In the genomic region with DNA sequence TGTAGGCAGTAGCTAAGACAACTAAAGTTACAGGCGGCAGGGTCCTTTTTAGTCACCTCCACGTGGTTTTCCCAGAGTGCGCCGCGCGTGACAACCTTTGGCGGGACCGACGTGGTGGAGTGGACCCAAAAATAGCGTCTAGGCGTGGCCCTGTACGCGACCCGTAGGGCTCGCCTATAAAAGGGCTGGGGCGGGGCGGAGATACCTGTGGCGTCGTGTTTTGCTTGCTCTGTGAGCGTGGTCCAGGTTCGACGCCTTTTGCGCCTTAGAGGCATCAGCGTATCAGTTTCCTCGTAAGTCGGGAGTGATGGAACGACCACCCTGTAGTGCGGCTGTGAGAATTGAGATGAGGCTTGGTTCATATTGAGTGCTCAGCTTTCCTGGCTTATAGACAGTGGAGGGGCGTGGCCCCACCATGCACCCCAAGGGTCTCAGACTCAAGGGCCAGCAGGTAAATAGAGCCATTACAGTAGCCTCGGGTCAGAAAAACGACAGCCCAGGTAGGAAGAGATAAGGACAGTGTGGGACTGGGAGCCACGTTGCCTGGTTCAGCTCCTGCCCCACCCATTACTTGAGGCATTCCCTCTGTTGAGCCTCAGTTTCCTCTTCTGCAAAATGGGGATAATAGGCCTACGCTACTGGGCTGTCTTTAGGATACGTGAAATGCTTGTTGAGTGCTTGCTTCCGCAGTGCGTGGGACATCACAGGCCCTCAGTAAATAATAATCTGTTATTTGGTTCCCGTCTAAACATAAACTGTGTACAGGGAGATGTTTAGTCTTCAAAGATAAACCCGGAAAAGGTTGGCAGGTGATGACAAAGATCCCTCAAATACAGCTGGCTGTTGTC, we compare ENCODE assay signal across 8 cellular contexts. TPM values are rescaled to one million over a fixed set of nuclear protein-coding genes. Genes with fewer than 3 reads are reported as not detected.
DNase-seq lines count a peak whose midpoint lies in the region; FAIRE-seq and TF ChIP-seq lines count a peak whose summit lies in the region.

No MANE protein-coding gene starts in this region.

- H3K4me1 Mint-ChIP-seq in activated CD4-positive, alpha-beta T cell treated with anti-CD3 and anti-CD28 coated beads, Interleukin-2, amount 10 ng/mL, durations not matched to agents 24 days and 14 days, result peaks cover 10% of the 10 kb centered on the region

- no peak overlapping the region; the same call in 1 of the 2 replicates for H2BK12ac ChIP-seq in H1 (ENCODE audit: low read depth, low read length)

- 45% methylated on average over 38 of the region's 38 CpGs; no CpG with 5 or more reads in 1 of the 2 experiments for WGBS in H1 (ENCODE audit: extremely low coverage in 1 of 2, insufficient coverage in 1 of 2, insufficient read length in 1 of 2, insufficient replicate concordance in 2 of 2, low coverage in 1 of 2, low lambda C conversion rate in 2 of 2, missing lambda C conversion rate in 1 of 2), 2 experiments

- no peak overlapping the region for H2AK5ac ChIP-seq in H1 (ENCODE audit: low read depth, low read length)

- H2BK20ac ChIP-seq in H1 (ENCODE audit: low read length), result no peak overlapping the region

- in situ Hi-C loops in Caki2 (cut with HindIII; ENCODE audit: low pct_unique_long_range_greater_than_20kb, low sequenced_read_pairs), result no loop called here

- H3K27ac ChIP-seq in H1 (ENCODE audit: low read depth, low read length), result peak overlapping the region; percentile 97

- H3K36me3 Mint-ChIP-seq in activated CD4-positive, alpha-beta T cell treated with anti-CD3 and anti-CD28 coated beads, Interleukin-2, amount 10 ng/mL, durations not matched to agents 24 days and 14 days (ENCODE audit: low read depth), result peaks cover 15% of the 10 kb centered on the region

- H3K36me3 ChIP-seq in H1 (ENCODE audit: control insufficient read depth in 2 of 4, insufficient read depth in 4 of 4, low read length in 3 of 4) (peaks cover 0 to 21% (median 5%) of the 10 kb centered on the region in 4 experiments; a peak in 6 of 8 replicates), mucosa of stomach (ENCODE audit: control insufficient read depth, insufficient read depth, low read length) (peaks cover 16% of the 10 kb centered on the region)

- peak overlapping the region; percentile 40 to 95 (median 88) for H3K9ac ChIP-seq in H1 (replicated peaks in 1 of 4; ENCODE audit: extremely low read depth in 1 of 4, low read depth in 3 of 4, low read length in 3 of 4)
- H3K9ac ChIP-seq in mucosa of stomach (ENCODE audit: low read length), result peak overlapping the region; percentile 83

- peaks cover 4% of the 10 kb centered on the region; the same call in 1 of the 2 replicates for H3K79me1 ChIP-seq in H1 (ENCODE audit: low read depth, low read length)

- H3K4me1 ChIP-seq in H1 (replicated peaks in 1 of 4; ENCODE audit: control insufficient read depth in 3 of 4, insufficient read depth in 4 of 4, low read length in 3 of 4) (peaks cover 3 to 10% (median 6%) of the 10 kb centered on the region in 4 experiments), mucosa of stomach (ENCODE audit: control insufficient read depth, insufficient read depth, low read length) (peaks cover 17% of the 10 kb centered on the region)

- peak overlapping the region; percentile 6 for H3K4ac ChIP-seq in H1 (replicated peaks; ENCODE audit: insufficient read length, low read depth, low read length)

- H3K27me3 ChIP-seq in H1 (replicated peaks in 1 of 4; ENCODE audit: control insufficient read depth in 3 of 4, extremely low read depth in 1 of 4, insufficient read depth in 3 of 4, low read length in 3 of 4) (peaks cover 0 to 4% (median 0%) of the 10 kb centered on the region in 4 experiments; a peak in 1 of 7 replicates), mucosa of stomach (ENCODE audit: control insufficient read depth, insufficient read depth, low read length) (no peaks in the 10 kb centered on the region)

- peak; percentile 98 for DNase-seq in Caki2 (ENCODE audit: low read depth)
- DNase-seq in HFF-Myc (ENCODE audit: extremely low read depth, low read depth), result peak; percentile 73
- peak; percentile 94 for DNase-seq in NCI-H345 (lab: John Stamatoyannopoulos, UW)
- DNase-seq in activated CD4-positive, alpha-beta T cell treated with anti-CD3 and anti-CD28 coated beads, Interleukin-2, amount 10 ng/mL, durations not matched to agents 24 days and 14 days, result peak; percentile 95
- DNase-seq in H1 (ENCODE audit: low read depth in 1 of 2, low spot score in 2 of 2), result no peak
- peak; percentile 64 for DNase-seq in stimulated activated CD8-positive, alpha-beta memory T cell treated with anti-CD3 and anti-CD28 coated beads, Interleukin-7, amount 100 ng/mL, for 24 hours (ENCODE audit: low read depth)
- DNase-seq in A172 (ENCODE audit: low spot score), result no peak

- peak overlapping the region; percentile 95; the same call in 1 of the 2 replicates for H2BK15ac ChIP-seq in H1 (ENCODE audit: low read length)

- peak overlapping the region; percentile 22 for H4K91ac ChIP-seq in H1 (replicated peaks; ENCODE audit: insufficient read length, low read length)

- no peak overlapping the region for H2BK120ac ChIP-seq in H1 (replicated peaks; ENCODE audit: low read depth, low read length)

- TF ChIP-seq POLR2A in H1 (IDR thresholded peaks at IDR 0.05; ENCODE audit: control extremely low read depth in 1 of 2, low read depth in 2 of 2, low read length in 2 of 2), result no peak

- H3K4me2 ChIP-seq in H1 (ENCODE audit: insufficient read depth in 1 of 2, low read depth in 2 of 2, low read length in 2 of 2), result peak overlapping the region; percentile 71 to 78

- peaks cover 0 to 4% of the 10 kb centered on the region in 2 experiments; a peak in 1 of 4 replicates for H3K9me3 ChIP-seq in H1 (ENCODE audit: insufficient read depth in 2 of 2, low read depth in 1 of 2, low read length in 1 of 2)
- H3K9me3 ChIP-seq in mucosa of stomach (ENCODE audit: control insufficient read depth, low read length), result peaks cover 5% of the 10 kb centered on the region

- peaks cover 12% of the 10 kb centered on the region for H3K9me3 Mint-ChIP-seq in activated CD4-positive, alpha-beta T cell treated with anti-CD3 and anti-CD28 coated beads, Interleukin-2, amount 10 ng/mL, durations not matched to agents 24 days and 14 days

- intact Hi-C loops in activated CD4-positive, alpha-beta T cell treated with anti-CD3 and anti-CD28 coated beads, Interleukin-2, amount 10 ng/mL, durations not matched to agents 24 days and 14 days (cut with micrococcal nuclease), result loop anchor here (1.0 to 2.0 kb wide), 4 partner anchors 28 to 270 kb away; partner anchors contain the start of gene KRI1

- peak overlapping the region; percentile 59 for H3K4me3 ChIP-seq in HFF-Myc (replicated peaks; ENCODE audit: low read depth, low read length)
- peak overlapping the region; percentile 58 to 92 (median 76) for H3K4me3 ChIP-seq in H1 (ENCODE audit: extremely low read depth in 1 of 4, insufficient read depth in 2 of 4, low read depth in 3 of 4, low read length in 4 of 4)
- peak overlapping the region; percentile 80 for H3K4me3 ChIP-seq in mucosa of stomach (ENCODE audit: low read length)

- peak overlapping the region; percentile 99 for H4K5ac ChIP-seq in H1 (ENCODE audit: insufficient read length, low read depth, low read length)

- no peak for TF ChIP-seq CTCF in HFF-Myc (IDR thresholded peaks at IDR 0.05; ENCODE audit: low read depth, low read length, missing control alignments)
- no peak for TF ChIP-seq CTCF in H1 (IDR thresholded peaks at IDR 0.05; ENCODE audit: control extremely low read depth in 1 of 3, insufficient read depth in 1 of 3, low read depth in 1 of 3, low read length in 3 of 3)

- H2BK5ac ChIP-seq in H1 (ENCODE audit: low read depth, low read length), result peak overlapping the region; percentile 99; the same call in 1 of the 2 replicates

- peak overlapping the region; percentile 100; the same call in 1 of the 2 replicates for H4K8ac ChIP-seq in H1 (ENCODE audit: extremely low read depth, insufficient read depth, low read length)

- H3K56ac ChIP-seq in H1 (replicated peaks; ENCODE audit: insufficient read length, low read depth, low read length), result peak overlapping the region; percentile 99

- H3K14ac ChIP-seq in H1 (ENCODE audit: insufficient read length), result no peak overlapping the region

- no peak overlapping the region for H3K23ac ChIP-seq in H1 (ENCODE audit: insufficient read length)

- peak overlapping the region; percentile 98 for H3K4me3 Mint-ChIP-seq in activated CD4-positive, alpha-beta T cell treated with anti-CD3 and anti-CD28 coated beads, Interleukin-2, amount 10 ng/mL, durations not matched to agents 24 days and 14 days

- FAIRE-seq in H1 (lab: Jason Lieb, UNC), result no peak

- H2AFZ ChIP-seq in H1 (ENCODE audit: low read length), result peak overlapping the region; percentile 12; the same call in 1 of the 2 replicates

- no peak for TF ChIP-seq EP300 in H1 (IDR thresholded peaks at IDR 0.05; ENCODE audit: borderline replicate concordance in 1 of 2, low read depth in 2 of 2, low read length in 2 of 2)

- H4K20me1 ChIP-seq in H1 (replicated peaks in 1 of 2; ENCODE audit: control insufficient read depth in 1 of 2, insufficient read depth in 2 of 2, low read length in 2 of 2), result peaks cover 0 to 10% of the 10 kb centered on the region in 2 experiments

- CTCF ChIA-PET in H1 (lab: Charles Lee; ENCODE audit: partially characterized antibody), result interaction anchor here (1.0 to 7.1 kb wide), 6 partner anchors 15 to 119 kb away, joined by 3 to 77 read pairs (median 6); partner anchors contain the start of gene DNM2

- no peaks in the 10 kb centered on the region for H3K27me3 Mint-ChIP-seq in activated CD4-positive, alpha-beta T cell treated with anti-CD3 and anti-CD28 coated beads, Interleukin-2, amount 10 ng/mL, durations not matched to agents 24 days and 14 days

- H3K23me2 ChIP-seq in H1 (ENCODE audit: low read depth, low read length), result peaks cover 8% of the 10 kb centered on the region; the same call in 1 of the 2 replicates

- POLR2A ChIA-PET in H1 (lab: Charles Lee; ENCODE audit: partially characterized antibody), result interaction anchor here (0.6 to 3.3 kb wide), 29 partner anchors 8 to 136 kb away, joined by 3 to 24 read pairs (median 5); partner anchors contain the start of genes C19orf38, DNM2, QTRT1 and SMARCA4

- H3K18ac ChIP-seq in H1 (ENCODE audit: extremely low read depth, low read length), result peak overlapping the region; percentile 95

- peak overlapping the region; percentile 99 for H3K27ac Mint-ChIP-seq in activated CD4-positive, alpha-beta T cell treated with anti-CD3 and anti-CD28 coated beads, Interleukin-2, amount 10 ng/mL, durations not matched to agents 24 days and 14 days

- no peaks in the 10 kb centered on the region for H3K79me2 ChIP-seq in H1 (ENCODE audit: control insufficient read depth in 1 of 2, insufficient read depth in 2 of 2, low read length in 2 of 2)

- TF ChIP-seq RAD21 in H1 (IDR thresholded peaks at IDR 0.05 in 1 of 2, conservative IDR thresholded peaks at IDR 0.05 in 1 of 2; ENCODE audit: low read depth in 2 of 2, low read length in 2 of 2), result no peak

RNA-seq across cellular contexts. Expression of gene TMED1, which starts 0.7 kb away (rescaled TPM):
- total RNA-seq in Caki2 (2014; rRNA removed; shearing (Covaris generic); ENCODE audit: low replicate concordance), result 47.7 and 64.0 TPM in 2 replicates
- total RNA-seq in activated CD4-positive, alpha-beta T cell treated with anti-CD3 and anti-CD28 coated beads, Interleukin-2, amount 10 ng/mL, durations not matched to agents 24 days and 14 days, result 17.6 and 22.4 TPM in 2 replicates
- 26.2 and 26.9 TPM in 2 replicates for total RNA-seq in H1 (2021; fragmentation: NEBNext Ultra II Directional; extraction: Animal tissue kit (Norgen Biotek cat#: 25700))
- polyA plus RNA-seq in H1 (2011; rRNA removed), result 31.9 and 41.7 TPM in 2 replicates
- polyA plus RNA-seq in H1 (2011; cell fraction: cytosol; rRNA removed), result 44.8 TPM
- polyA plus RNA-seq in H1 (2011; cell fraction: nucleus; rRNA removed), result 29.2 TPM
- 19.0 to 35.1 TPM (median 31.2 TPM) in 4 replicates for polyA plus RNA-seq in H1 (2012, experiment 1 of 2)
- 31.9 TPM for polyA plus RNA-seq in H1 (2012, experiment 2 of 2)
- polyA plus RNA-seq in H1 (2013, experiment 1 of 2), result 25.1 TPM
- polyA plus RNA-seq in H1 (2013, experiment 2 of 2), result 31.6 TPM
- polyA minus RNA-seq in H1 (2011; rRNA and poly(A)+ RNA removed), result 13.8 and 22.8 TPM in 2 replicates
- polyA minus RNA-seq in H1 (2011; cell fraction: cytosol; rRNA and poly(A)+ RNA removed), result 16.4 TPM
- 8.5 TPM for polyA minus RNA-seq in H1 (2011; cell fraction: nucleus; rRNA and poly(A)+ RNA removed)
- 53.2 and 75.7 TPM in 2 replicates for total RNA-seq in A172 (2014; rRNA removed; shearing (Covaris generic))

RNA-seq across cellular contexts. Expression of gene C19orf38, which starts 11.5 kb away (rescaled TPM):
- 1.1 and 3.3 TPM in 2 replicates for total RNA-seq in Caki2 (2014; rRNA removed; shearing (Covaris generic); ENCODE audit: low replicate concordance)
- total RNA-seq in activated CD4-positive, alpha-beta T cell treated with anti-CD3 and anti-CD28 coated beads, Interleukin-2, amount 10 ng/mL, durations not matched to agents 24 days and 14 days, result 2.7 and 3.6 TPM in 2 replicates
- 0.27 TPM in 1 of 2 replicates, not detected in the other for total RNA-seq in H1 (2021; fragmentation: NEBNext Ultra II Directional; extraction: Animal tissue kit (Norgen Biotek cat#: 25700))
- polyA plus RNA-seq in H1 (2011; rRNA removed), result 0.53 and 0.77 TPM in 2 replicates
- 0.50 TPM for polyA plus RNA-seq in H1 (2011; cell fraction: cytosol; rRNA removed)
- polyA plus RNA-seq in H1 (2011; cell fraction: nucleus; rRNA removed), result 0.68 TPM
- polyA plus RNA-seq in H1 (2012, experiment 1 of 2), result 0.32 to 0.66 TPM (median 0.39 TPM) in 3 of 4 replicates, not detected in the other
- 0.39 TPM for polyA plus RNA-seq in H1 (2012, experiment 2 of 2)
- polyA plus RNA-seq in H1 (2013, experiment 1 of 2), result 0.20 TPM
- 0.31 TPM for polyA plus RNA-seq in H1 (2013, experiment 2 of 2)
- 0.20 and 0.28 TPM in 2 replicates for polyA minus RNA-seq in H1 (2011; rRNA and poly(A)+ RNA removed)
- polyA minus RNA-seq in H1 (2011; cell fraction: cytosol; rRNA and poly(A)+ RNA removed), result not detected
- polyA minus RNA-seq in H1 (2011; cell fraction: nucleus; rRNA and poly(A)+ RNA removed), result 1.1 TPM
- total RNA-seq in A172 (2014; rRNA removed; shearing (Covaris generic)), result 0.22 and 1.5 TPM in 2 replicates

RNA-seq across cellular contexts. Expression of gene CARM1, which starts 34.7 kb away (rescaled TPM):
- 19.1 TPM in 2 replicates for total RNA-seq in Caki2 (2014; rRNA removed; shearing (Covaris generic); ENCODE audit: low replicate concordance)
- 92.4 and 93.7 TPM in 2 replicates for total RNA-seq in activated CD4-positive, alpha-beta T cell treated with anti-CD3 and anti-CD28 coated beads, Interleukin-2, amount 10 ng/mL, durations not matched to agents 24 days and 14 days
- 134 and 136 TPM in 2 replicates for total RNA-seq in H1 (2021; fragmentation: NEBNext Ultra II Directional; extraction: Animal tissue kit (Norgen Biotek cat#: 25700))
- 164 and 270 TPM in 2 replicates for polyA plus RNA-seq in H1 (2011; rRNA removed)
- 106 TPM for polyA plus RNA-seq in H1 (2011; cell fraction: cytosol; rRNA removed)
- 178 TPM for polyA plus RNA-seq in H1 (2011; cell fraction: nucleus; rRNA removed)
- polyA plus RNA-seq in H1 (2012, experiment 1 of 2), result 75.6 to 138 TPM (median 129 TPM) in 4 replicates
- polyA plus RNA-seq in H1 (2012, experiment 2 of 2), result 122 TPM
- 125 TPM for polyA plus RNA-seq in H1 (2013, experiment 1 of 2)
- polyA plus RNA-seq in H1 (2013, experiment 2 of 2), result 126 TPM
- 71.3 and 96.2 TPM in 2 replicates for polyA minus RNA-seq in H1 (2011; rRNA and poly(A)+ RNA removed)
- 60.0 TPM for polyA minus RNA-seq in H1 (2011; cell fraction: cytosol; rRNA and poly(A)+ RNA removed)
- polyA minus RNA-seq in H1 (2011; cell fraction: nucleus; rRNA and poly(A)+ RNA removed), result 48.8 TPM
- total RNA-seq in A172 (2014; rRNA removed; shearing (Covaris generic)), result 46.6 and 53.0 TPM in 2 replicates

Comparison
In these comparisons a context has a peak if more than half of its experiments do, and no peak if none do; other contexts are left out.
1. DNase-seq: peak in Caki2 (single experiment), HFF-Myc (single experiment), NCI-H345 (single experiment), activated CD4-positive, alpha-beta T cell treated with anti-CD3 and anti-CD28 coated beads, Interleukin-2, amount 10 ng/mL, durations not matched to agents 24 days and 14 days (single experiment) and stimulated activated CD8-positive, alpha-beta memory T cell treated with anti-CD3 and anti-CD28 coated beads, Interleukin-7, amount 100 ng/mL, for 24 hours (single experiment); none in H1 (0 of 2) and A172 (single experiment).
2. Peak in every context shown above with its lines, with median percentiles within 50 percentile points of each other: H3K4me3 ChIP-seq.